ENCODE assay signal across 24 cellular contexts in genomic region chr12:1670815-1671268, GRCh38. TPM values are rescaled to one million over a fixed set of nuclear protein-coding genes. Genes with fewer than 3 reads are reported as not detected.
DNase-seq lines count a peak whose midpoint lies in the region; ATAC-seq and TF ChIP-seq lines count a peak whose summit lies in the region.
"Had no signal": no experiment of that assay in that cellular context is flagged by ENCODE, and none has a peak within 500 bp of the region (broad histone marks: within the 10 kb centered on the region; RNA-seq: fewer than 3 reads in every experiment).

No MANE protein-coding gene starts in this region.

- H3K9me3 Mint-ChIP-seq in type B pancreatic cell = peaks cover 7% of the 10 kb centered on the region

- H3K36me3 Mint-ChIP-seq in type B pancreatic cell = peaks cover 12% of the 10 kb centered on the region

- ATAC-seq in mucosa of descending colon (peak; percentile 89), GM18519 (IDR thresholded peaks at IDR 0.05; ENCODE audit: low FRiP score, unreplicated experiment) (no peak)
- ATAC-seq: A549; activated T-helper 17 cell treated with anti-CD3 and anti-CD28 coated beads, Interleukin-2, amount 50 U/mL, for 72 hours had no signal

- TF ChIP-seq CTCF in right atrium auricular region (IDR thresholded peaks at IDR 0.05) = no peak
- no peak for TF ChIP-seq CTCF in epithelial cell of esophagus (IDR thresholded peaks at IDR 0.05; ENCODE audit: insufficient read depth, low read depth, low read length, missing control alignments)
- no peak for TF ChIP-seq CTCF in mucosa of descending colon (IDR thresholded peaks at IDR 0.05)
- no peak for TF ChIP-seq CTCF in type B pancreatic cell (conservative IDR thresholded peaks at IDR 0.05)

- H3K27me3 ChIP-seq in right atrium auricular region = no peaks in the 10 kb centered on the region
- H3K27me3 ChIP-seq: brain microvascular endothelial cell, ovary, vagina had no signal

- H3K4me1 Mint-ChIP-seq in type B pancreatic cell (ENCODE audit: unreplicated experiment) = peaks cover 10% of the 10 kb centered on the region

- H3K36me3 ChIP-seq in right atrium auricular region (no peaks in the 10 kb centered on the region), mucosa of descending colon (ENCODE audit: low read depth) (no peaks in the 10 kb centered on the region)
- H3K36me3 ChIP-seq: brain microvascular endothelial cell, HAP-1, ovary, vagina had no signal

- H3K27me3 Mint-ChIP-seq in type B pancreatic cell = peaks cover 12% of the 10 kb centered on the region
- H3K27me3 Mint-ChIP-seq: activated T-helper 17 cell treated with anti-CD3 and anti-CD28 coated beads, Interleukin-2, amount 50 U/mL, for 72 hours had no signal

- DNase-seq in right atrium auricular region (ENCODE audit: low spot score) = peak; percentile 23
- DNase-seq in cardiac septum (ENCODE audit: low spot score) = no peak
- DNase-seq in epithelial cell of esophagus (ENCODE audit: low read depth) = peak; percentile 74
- peak in 2 of 3 donors; percentile 59 to 73 for DNase-seq in mucosa of descending colon
- DNase-seq in type B pancreatic cell (ENCODE audit: extremely low spot score, unreplicated experiment) = no peak
- DNase-seq in NCI-H187 (lab: John Stamatoyannopoulos, UW) = no peak
- DNase-seq in activated naive CD4-positive, alpha-beta T cell treated with anti-CD3 and anti-CD28 coated beads, Interleukin-2, amount 50 U/mL, for 16 hours = no peak
- DNase-seq: brain microvascular endothelial cell; erythroblast; IMR-90; left ventricle myocardium superior; MM.1S; NCI-H146; NCI-H345; NK-92 treated with Interleukin-12 subunit alpha and Interleukin-12 subunit beta, amount 100 ng/mL, for 24 hours; ovary; stimulated activated CD4-positive, alpha-beta T cell treated with anti-CD3 and anti-CD28 coated beads, Interleukin-2, amount 100 ng/mL, for 48 hours had no signal

- H3K9me3 ChIP-seq in right atrium auricular region (no peaks in the 10 kb centered on the region), mucosa of descending colon (no peaks in the 10 kb centered on the region)
- H3K9me3 ChIP-seq: A549, HAP-1, ovary, vagina had no signal

- H3K27ac Mint-ChIP-seq in type B pancreatic cell = peak overlapping the region; percentile 99
- H3K27ac Mint-ChIP-seq: activated T-helper 17 cell treated with anti-CD3 and anti-CD28 coated beads, Interleukin-2, amount 50 U/mL, for 72 hours had no signal

- H3K27ac ChIP-seq in right atrium auricular region = no peak overlapping the region
- H3K27ac ChIP-seq: A549, brain microvascular endothelial cell, C4-2B, ovary, vagina had no signal

- H3K4me3 Mint-ChIP-seq in type B pancreatic cell = peak overlapping the region; percentile 29
- H3K4me3 Mint-ChIP-seq: activated T-helper 17 cell treated with anti-CD3 and anti-CD28 coated beads, Interleukin-2, amount 50 U/mL, for 72 hours had no signal

- intact Hi-C loops in cardiac septum (cut with DNase I) (no loop called here), mucosa of descending colon (cut with DNase I, micrococcal nuclease) (no loop called here)

- H3K4me3 ChIP-seq in right atrium auricular region = no peak overlapping the region
- no peak overlapping the region for H3K4me3 ChIP-seq in epithelial cell of esophagus (ENCODE audit: low read length)
- H3K4me3 ChIP-seq in mucosa of descending colon = no peak overlapping the region
- H3K4me3 ChIP-seq: A549, HAP-1, ovary, vagina had no signal

- H3K4me1 ChIP-seq in right atrium auricular region (peaks cover 0 to 18% of the 10 kb centered on the region in 2 donors), mucosa of descending colon (ENCODE audit: low read depth) (peaks cover 37% of the 10 kb centered on the region)
- H3K4me1 ChIP-seq: vagina had no signal

RNA-seq across cellular contexts. Expression of gene ADIPOR2, which starts 20.0 kb away (rescaled TPM):
- total RNA-seq in right atrium auricular region = 10 to 100 TPM; 19.7 to 23.3 TPM
- 33.4 TPM for total RNA-seq in cardiac septum
- 100 to 1,000 TPM in 1 of 3 donors, 10 to 100 TPM in 2; 76.1 to 119 (median 98.5) TPM for total RNA-seq in mucosa of descending colon
- 49.2 and 103 TPM in 2 replicates for total RNA-seq in type B pancreatic cell (ENCODE audit: low replicate concordance)

RNA-seq across cellular contexts. Expression of gene WNT5B, which starts 41.8 kb away (rescaled TPM):
- 1 to 10 TPM; 1.5 to 3.0 TPM for total RNA-seq in right atrium auricular region
- 0.43 TPM for total RNA-seq in cardiac septum
- total RNA-seq in mucosa of descending colon = 10 to 100 TPM in 1 of 3 donors, 1 to 10 TPM in 2; 2.7 to 10.8 (median 4.7) TPM
- 11.3 and 42.9 TPM in 2 replicates for total RNA-seq in type B pancreatic cell (ENCODE audit: low replicate concordance)
- total RNA-seq: activated CD8-positive, alpha-beta memory T cell treated with anti-CD3 and anti-CD28 coated beads for 36 hours had no signal

Comparison
In these comparisons a context has a peak if more than half of its experiments do, and no peak if none do; other contexts are left out.
1. DNase-seq: peak in right atrium auricular region (single experiment), epithelial cell of esophagus (single experiment) and mucosa of descending colon (2 of 3); none in cardiac septum (single experiment), type B pancreatic cell (single experiment), NCI-H187 (0 of 2) and activated naive CD4-positive, alpha-beta T cell treated with anti-CD3 and anti-CD28 coated beads, Interleukin-2, amount 50 U/mL, for 16 hours (single experiment).